In genomic region chr1:94246692-94247145, GRCh38 we compare ENCODE assay signal across 8 cellular contexts. TPM values are rescaled to one million over a fixed set of nuclear protein-coding genes. Genes with fewer than 3 reads are reported as not detected.
DNase-seq lines count a peak whose midpoint lies in the region; ATAC-seq, FAIRE-seq and TF ChIP-seq lines count a peak whose summit lies in the region.

No MANE protein-coding gene starts in this region.

- H3K27ac ChIP-seq in kidney (ENCODE audit: low read depth in 2 of 2, low read length in 2 of 2): peak overlapping the region; percentile 90 to 91
- H3K27ac ChIP-seq in thoracic aorta: peak overlapping the region; percentile 70 to 82

- intact Hi-C loops in kidney (cut with DNase I): loop anchor here (10.0 kb wide), 1 partner anchor 78 kb away; no protein-coding TSS in a partner anchor

- peaks cover 0 to 8% of the 10 kb centered on the region in 2 donors for H3K9me3 ChIP-seq in kidney (ENCODE audit: control insufficient read depth in 1 of 2, low read length in 2 of 2)
- H3K9me3 ChIP-seq in thoracic aorta: peaks cover 4% of the 10 kb centered on the region

- H3K27me3 ChIP-seq in thoracic aorta (replicated peaks; ENCODE audit: insufficient read depth): no peaks in the 10 kb centered on the region

- in situ Hi-C loops in astrocyte of the cerebellum (cut with HindIII; ENCODE audit: low sequenced_read_pairs): no loop called here

- no peak for FAIRE-seq in kidney (lab: Jason Lieb, UNC)

- H3K4me1 ChIP-seq in kidney (ENCODE audit: control insufficient read depth in 1 of 2, insufficient read depth in 1 of 2, low read depth in 1 of 2, low read length in 2 of 2) (peaks cover 0 to 10% of the 10 kb centered on the region in 2 donors), thoracic aorta (ENCODE audit: control insufficient read depth in 1 of 2, low read depth in 2 of 2) (peaks cover 0 to 11% of the 10 kb centered on the region in 2 donors)

- peak; percentile 45 for ATAC-seq in thoracic aorta (ENCODE audit: insufficient number of reproducible peaks, low FRiP score, low read depth)
- ATAC-seq in HG02884 (IDR thresholded peaks at IDR 0.05; ENCODE audit: unreplicated experiment): no peak

- H3K36me3 ChIP-seq in kidney (ENCODE audit: control insufficient read depth in 1 of 2, insufficient read depth in 2 of 2, low read length in 2 of 2) (no peaks in the 10 kb centered on the region), thoracic aorta (no peaks in the 10 kb centered on the region)

- H3K4me3 ChIP-seq in astrocyte of the cerebellum (ENCODE audit: low read depth, low read length): peak overlapping the region; percentile 62
- peak overlapping the region; percentile 79 to 81 for H3K4me3 ChIP-seq in kidney (ENCODE audit: low read length in 2 of 2)
- H3K4me3 ChIP-seq in thoracic aorta: peak overlapping the region; percentile 82

- peak overlapping the region; percentile 81 to 83 for H3K9ac ChIP-seq in kidney (ENCODE audit: low read length in 2 of 2)

- DNase-seq in NCI-H2227 (lab: John Stamatoyannopoulos, UW; ENCODE audit: unreplicated experiment) (peak; percentile 9), NCI-H2227 treated with DMSO at 0.1 percent for 48 hours (lab: John Stamatoyannopoulos, UW) (no peak), astrocyte of the cerebellum (ENCODE audit: low read depth) (no peak), kidney (no peak), thoracic aorta (ENCODE audit: low spot score) (no peak), NCI-H1436 (lab: John Stamatoyannopoulos, UW) (no peak), HUDEP-2 (lab: John Stamatoyannopoulos, UW; ENCODE audit: unreplicated experiment in 76 of 76) (no peak)

- TF ChIP-seq CTCF in astrocyte of the cerebellum (IDR thresholded peaks at IDR 0.05; ENCODE audit: low read depth, low read length, missing control alignments) (no peak), kidney (IDR thresholded peaks at IDR 0.05; ENCODE audit: borderline replicate concordance, extremely low read depth, insufficient read depth) (no peak), thoracic aorta (IDR thresholded peaks at IDR 0.05) (no peak)

RNA-seq across cellular contexts. Expression of gene ARHGAP29, which starts 9.3 kb away (rescaled TPM):
- 145 TPM for total RNA-seq in kidney
- polyA plus RNA-seq in kidney (ENCODE audit: insufficient read depth, low read depth, low replicate concordance): 15.9 TPM
- 10 to 100 TPM; 24.9 to 39.4 TPM for total RNA-seq in thoracic aorta
